5 cellular contexts compared by ENCODE assay signal in the genomic region with DNA sequence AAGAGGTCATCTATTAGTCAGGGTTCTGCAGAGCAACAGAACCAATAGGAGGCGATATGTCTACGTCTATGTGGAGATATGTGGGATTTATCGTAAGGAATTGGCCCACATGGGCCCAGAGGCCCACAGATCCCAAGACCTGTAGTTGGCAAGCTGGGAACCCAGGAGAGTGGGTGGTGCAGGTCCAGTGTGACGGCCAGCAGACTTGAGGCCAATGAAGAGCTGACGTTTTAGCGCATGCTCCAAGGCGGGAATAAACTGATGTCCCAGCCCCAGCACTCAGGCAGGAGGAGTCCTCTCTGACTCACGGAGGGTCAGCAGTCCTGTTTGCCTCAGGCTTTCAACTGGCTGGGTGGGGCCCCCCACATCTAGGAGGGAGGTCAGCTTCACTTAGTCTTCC.
"Had no signal": no experiment of that assay in that cellular context is flagged by ENCODE, and none has a peak within 500 bp of the region (broad histone marks: within the 10 kb centered on the region; RNA-seq: fewer than 3 reads in every experiment).

No MANE protein-coding gene starts in this region.

- DNase-seq: IMR-90, KBM-7, KG1 had no signal

- H3K27ac ChIP-seq: HL-60 had no signal

- H3K4me3 ChIP-seq: K562 had no signal
